18 cellular contexts compared by ENCODE assay signal in the genomic region with DNA sequence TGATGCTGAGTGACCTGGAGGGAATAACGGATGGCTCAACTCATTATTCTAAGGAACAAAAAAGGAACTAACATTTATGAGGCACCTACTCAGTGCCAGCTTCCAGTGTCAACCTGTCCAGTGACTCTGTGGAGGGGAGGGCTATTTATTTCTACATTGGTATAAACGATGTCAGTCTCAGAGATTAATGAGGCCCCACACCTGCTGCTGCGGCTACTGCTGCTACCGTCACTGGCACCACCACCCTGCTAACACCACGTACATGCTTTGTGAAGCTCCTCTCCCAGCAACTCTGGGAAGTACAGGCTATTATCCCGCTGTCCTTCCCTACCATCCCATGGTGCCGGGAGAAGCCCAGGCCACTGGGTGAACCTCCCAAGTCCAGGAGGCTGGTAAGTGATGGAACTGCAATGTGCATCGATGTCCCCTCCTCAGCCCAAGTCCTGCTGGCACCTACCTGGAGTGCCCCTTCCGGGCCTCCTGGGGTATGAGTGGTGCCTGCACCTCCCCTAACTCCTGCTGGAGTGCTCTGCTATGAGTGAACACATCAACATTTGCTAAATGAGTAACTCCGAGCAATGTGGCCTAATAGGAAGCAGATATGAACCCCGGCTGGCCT.
A peak's percentile ranks its signal among the peaks of the same experiment; 100 is the strongest.
DNase-seq lines count a peak whose midpoint lies in the region; ATAC-seq and TF ChIP-seq lines count a peak whose summit lies in the region.
"Had no signal": no experiment of that assay in that cellular context is flagged by ENCODE, and none has a peak within 500 bp of the region (broad histone marks: within the 10 kb centered on the region; RNA-seq: fewer than 3 reads in every experiment).

No MANE protein-coding gene starts in this region.

- TF ChIP-seq EP300 in stomach (IDR thresholded peaks at IDR 0.05), result no peak

- no peak overlapping the region for H2AFZ ChIP-seq in GM23338

- H3K27ac ChIP-seq in stomach, result no peak overlapping the region
- H3K27ac ChIP-seq in GM23338 (ENCODE audit: low read depth), result no peak overlapping the region
- H3K27ac ChIP-seq: A549, C4-2B had no signal

- TF ChIP-seq CTCF in stomach (IDR thresholded peaks at IDR 0.05) (no peak), GM23338 (conservative IDR thresholded peaks at IDR 0.05; ENCODE audit: low read depth in 2 of 2) (no peak)

- H3K27ac Mint-ChIP-seq in GM23338, result no peak overlapping the region

- H4K20me1 ChIP-seq in GM23338 (replicated peaks; ENCODE audit: insufficient read depth), result 0 out of 2 replicates have a peak, but pooled peaks cover 11% of the 10 kb centered on the region

- H3K27me3 Mint-ChIP-seq in GM23338 (ENCODE audit: insufficient read depth, low read depth, poor library complexity), result peaks cover 11% of the 10 kb centered on the region

- no peaks in the 10 kb centered on the region for H3F3A ChIP-seq in GM23338 (replicated peaks; ENCODE audit: low read depth)

- H3K36me3 ChIP-seq in stomach (no peaks in the 10 kb centered on the region), GM23338 (ENCODE audit: insufficient read depth) (no peaks in the 10 kb centered on the region)

- no peak for ATAC-seq in GM23338
- ATAC-seq in HG02642 (IDR thresholded peaks at IDR 0.05; ENCODE audit: poor library complexity, unreplicated experiment), result no peak
- ATAC-seq: A549 had no signal

- H3K27me3 ChIP-seq in stomach, result no peaks in the 10 kb centered on the region
- no peaks in the 10 kb centered on the region for H3K27me3 ChIP-seq in GM23338 (ENCODE audit: insufficient read depth)

- H3K4me1 ChIP-seq in stomach (no peaks in the 10 kb centered on the region), GM23338 (ENCODE audit: insufficient read depth) (no peaks in the 10 kb centered on the region; the same call in 1 of the 2 replicates)

- no peak overlapping the region for H3K4me3 Mint-ChIP-seq in GM23338

- peaks cover 18% of the 10 kb centered on the region; the same call in 1 of the 2 replicates for H3K79me2 ChIP-seq in GM23338 (replicated peaks; ENCODE audit: insufficient read depth)

- no peaks in the 10 kb centered on the region for H3K9me3 ChIP-seq in stomach
- H3K9me3 ChIP-seq: A549 had no signal

- no peaks in the 10 kb centered on the region for H3K9me2 ChIP-seq in GM23338 (ENCODE audit: insufficient read depth)

- WGBS in stomach, 5 donors, result 83 to 89% (median 87%) methylated on average over 9 to 11 of the region's 11 CpGs

- TF ChIP-seq POLR2A in stomach (IDR thresholded peaks at IDR 0.05), result no peak

- H3K4me1 Mint-ChIP-seq in GM23338, result peaks cover 22% of the 10 kb centered on the region

- intact Hi-C loops in stomach (cut with DNase I; ENCODE audit: low total_unique reads), result no loop called here

- DNase-seq in activated effector memory CD4-positive, alpha-beta T cell treated with anti-CD3 and anti-CD28 coated beads, Interleukin-2, amount 50 U/mL, for 16 hours, result peak; percentile 30
- no peak for DNase-seq in activated effector memory CD4-positive, alpha-beta T cell treated with Interleukin-2 at 50 U/mL for 16 hours
- peak; percentile 26 for DNase-seq in activated CD8-positive, alpha-beta memory T cell treated with anti-CD3 and anti-CD28 coated beads, Interleukin-2, amount 50 U/mL, for 48 hours
- DNase-seq in myocyte (ENCODE audit: low read depth) (peak; percentile 43), stomach (peak; percentile 19), GM23338 (ENCODE audit: low spot score) (no peak), A172 (ENCODE audit: low spot score) (no peak)
- DNase-seq: COR-L47, DMS153, NCI-H1092 treated with DMSO at 0.1 percent for 48 hours, NCI-H187, NCI-H446, NCI-H69, OCI-M1, SHP77 treated with DMSO at 0.1 percent for 48 hours had no signal

- H3K4me3 ChIP-seq in stomach (no peak overlapping the region), GM23338 (no peak overlapping the region)
- H3K4me3 ChIP-seq: A549 had no signal

- no peaks in the 10 kb centered on the region for H3K9me3 Mint-ChIP-seq in GM23338

- H3K36me3 Mint-ChIP-seq in GM23338 (ENCODE audit: low read depth), result no peaks in the 10 kb centered on the region

- H3K4me2 ChIP-seq in GM23338, result no peak overlapping the region
- H3K4me2 ChIP-seq: A549 had no signal

TF ChIP-seq in GM23338, 12 proteins besides CTCF, POLR2A, EP300 and RAD21 (continues in another document):
- TF ChIP-seq NANOG (IDR thresholded peaks at IDR 0.05; ENCODE audit: borderline replicate concordance), result no peak
- TF ChIP-seq EZH2 (IDR thresholded peaks at IDR 0.05; ENCODE audit: low read depth, unreplicated experiment), result no peak
- no peak for TF ChIP-seq POLR2AphosphoS5 (IDR thresholded peaks at IDR 0.05; ENCODE audit: low read depth)
- no peak for TF ChIP-seq EZH2phosphoT487 (IDR thresholded peaks at IDR 0.05; ENCODE audit: unreplicated experiment)
- TF ChIP-seq JUNB (IDR thresholded peaks at IDR 0.05; ENCODE audit: unreplicated experiment), result no peak
- TF ChIP-seq, protein P1, sequence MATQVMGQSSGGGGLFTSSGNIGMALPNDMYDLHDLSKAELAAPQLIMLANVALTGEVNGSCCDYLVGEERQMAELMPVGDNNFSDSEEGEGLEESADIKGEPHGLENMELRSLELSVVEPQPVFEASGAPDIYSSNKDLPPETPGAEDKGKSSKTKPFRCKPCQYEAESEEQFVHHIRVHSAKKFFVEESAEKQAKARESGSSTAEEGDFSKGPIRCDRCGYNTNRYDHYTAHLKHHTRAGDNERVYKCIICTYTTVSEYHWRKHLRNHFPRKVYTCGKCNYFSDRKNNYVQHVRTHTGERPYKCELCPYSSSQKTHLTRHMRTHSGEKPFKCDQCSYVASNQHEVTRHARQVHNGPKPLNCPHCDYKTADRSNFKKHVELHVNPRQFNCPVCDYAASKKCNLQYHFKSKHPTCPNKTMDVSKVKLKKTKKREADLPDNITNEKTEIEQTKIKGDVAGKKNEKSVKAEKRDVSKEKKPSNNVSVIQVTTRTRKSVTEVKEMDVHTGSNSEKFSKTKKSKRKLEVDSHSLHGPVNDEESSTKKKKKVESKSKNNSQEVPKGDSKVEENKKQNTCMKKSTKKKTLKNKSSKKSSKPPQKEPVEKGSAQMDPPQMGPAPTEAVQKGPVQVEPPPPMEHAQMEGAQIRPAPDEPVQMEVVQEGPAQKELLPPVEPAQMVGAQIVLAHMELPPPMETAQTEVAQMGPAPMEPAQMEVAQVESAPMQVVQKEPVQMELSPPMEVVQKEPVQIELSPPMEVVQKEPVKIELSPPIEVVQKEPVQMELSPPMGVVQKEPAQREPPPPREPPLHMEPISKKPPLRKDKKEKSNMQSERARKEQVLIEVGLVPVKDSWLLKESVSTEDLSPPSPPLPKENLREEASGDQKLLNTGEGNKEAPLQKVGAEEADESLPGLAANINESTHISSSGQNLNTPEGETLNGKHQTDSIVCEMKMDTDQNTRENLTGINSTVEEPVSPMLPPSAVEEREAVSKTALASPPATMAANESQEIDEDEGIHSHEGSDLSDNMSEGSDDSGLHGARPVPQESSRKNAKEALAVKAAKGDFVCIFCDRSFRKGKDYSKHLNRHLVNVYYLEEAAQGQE (IDR thresholded peaks at IDR 0.05; ENCODE audit: unreplicated experiment), result no peak

Comparison
In these comparisons a context has a peak if more than half of its experiments do, and no peak if none do; other contexts are left out.
1. DNase-seq: peak in activated effector memory CD4-positive, alpha-beta T cell treated with anti-CD3 and anti-CD28 coated beads, Interleukin-2, amount 50 U/mL, for 16 hours (single experiment), activated CD8-positive, alpha-beta memory T cell treated with anti-CD3 and anti-CD28 coated beads, Interleukin-2, amount 50 U/mL, for 48 hours (single experiment), myocyte (single experiment) and stomach (single experiment); none in activated effector memory CD4-positive, alpha-beta T cell treated with Interleukin-2 at 50 U/mL for 16 hours (single experiment), GM23338 (single experiment) and A172 (single experiment).